19 cellular contexts compared by ENCODE assay signal in the genomic region with DNA sequence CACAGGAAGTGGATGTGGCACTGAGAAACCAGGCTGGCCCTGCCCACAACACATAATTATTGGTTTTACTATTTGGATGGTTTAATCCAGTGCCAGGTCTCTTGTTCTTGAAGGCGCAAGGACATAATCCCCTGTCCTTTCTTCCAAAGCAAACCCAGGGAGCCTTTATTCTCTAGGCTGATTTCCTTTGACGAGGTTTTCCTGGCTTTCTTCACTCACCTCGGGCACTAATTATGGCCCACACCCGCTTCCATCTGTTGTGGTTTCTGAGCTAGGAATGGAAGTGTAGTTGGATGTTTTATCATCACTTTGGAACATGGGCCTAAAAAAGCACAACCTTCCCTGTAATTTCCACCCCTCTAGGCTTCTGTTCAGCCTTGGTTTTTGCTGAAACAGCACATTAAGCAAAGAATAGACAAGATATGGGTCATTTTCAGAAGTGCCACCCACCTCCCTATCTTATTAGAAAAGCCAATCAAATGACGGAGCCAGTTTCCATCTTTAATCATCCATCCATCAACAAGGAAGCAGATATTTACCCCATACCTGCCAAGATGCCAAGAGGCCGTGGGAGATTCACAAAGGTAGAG.
"Had no signal": no experiment of that assay in that cellular context is flagged by ENCODE, and none has a peak within 500 bp of the region (broad histone marks: within the 10 kb centered on the region; RNA-seq: fewer than 3 reads in every experiment).

No MANE protein-coding gene starts in this region.

- H3K36me3 ChIP-seq: colonic mucosa, left lung, tibial artery had no signal

- H3K4me3 Mint-ChIP-seq: activated CD8-positive, alpha-beta memory T cell treated with anti-CD3 and anti-CD28 coated beads, Interleukin-2, amount 10 ng/mL, durations not matched to agents 7 days and 5 days; activated naive CD8-positive, alpha-beta T cell treated with anti-CD3 and anti-CD28 coated beads for 36 hours; activated T-helper 17 cell treated with anti-CD3 and anti-CD28 coated beads, Interleukin-2, amount 50 U/mL, for 72 hours; nephron; T-helper 17 cell had no signal

- H3K36me3 Mint-ChIP-seq: activated CD8-positive, alpha-beta memory T cell treated with anti-CD3 and anti-CD28 coated beads, Interleukin-2, amount 10 ng/mL, durations not matched to agents 7 days and 5 days; activated naive CD8-positive, alpha-beta T cell treated with anti-CD3 and anti-CD28 coated beads for 36 hours had no signal

- H3K9me3 ChIP-seq: colonic mucosa, left lung, tibial artery had no signal

- H3K27me3 ChIP-seq: colonic mucosa, foreskin keratinocyte, left lung, tibial artery had no signal

- H3K4me1 ChIP-seq: left lung, tibial artery had no signal

- ATAC-seq: activated CD8-positive, alpha-beta memory T cell treated with anti-CD3 and anti-CD28 coated beads, Interleukin-2, amount 10 ng/mL, durations not matched to agents 7 days and 5 days; activated T-helper 17 cell treated with anti-CD3 and anti-CD28 coated beads, Interleukin-2, amount 50 U/mL, for 72 hours; foreskin keratinocyte; left lung; stimulated activated naive CD8-positive, alpha-beta T cell treated with anti-CD3 and anti-CD28 coated beads, Interleukin-15, Interleukin-2, amounts not matched to agents 100 U/mL and 50 U/mL, for 24 hours; T-helper 17 cell had no signal

- H3K4me3 ChIP-seq: colonic mucosa, left lung, tibial artery had no signal

- H3K27ac ChIP-seq: colonic mucosa, foreskin keratinocyte, left lung, tibial artery, VCaP had no signal

- H3K27me3 Mint-ChIP-seq: activated naive CD8-positive, alpha-beta T cell treated with anti-CD3 and anti-CD28 coated beads for 36 hours had no signal

- H3K9me3 Mint-ChIP-seq: activated naive CD8-positive, alpha-beta T cell treated with anti-CD3 and anti-CD28 coated beads for 36 hours; activated T-helper 17 cell treated with anti-CD3 and anti-CD28 coated beads, Interleukin-2, amount 50 U/mL, for 72 hours; nephron had no signal

- H3K27ac Mint-ChIP-seq: activated CD8-positive, alpha-beta memory T cell treated with anti-CD3 and anti-CD28 coated beads, Interleukin-2, amount 10 ng/mL, durations not matched to agents 7 days and 5 days; activated naive CD8-positive, alpha-beta T cell treated with anti-CD3 and anti-CD28 coated beads for 36 hours; activated T-helper 17 cell treated with anti-CD3 and anti-CD28 coated beads, Interleukin-2, amount 50 U/mL, for 72 hours; nephron; progenitor cell of endocrine pancreas; T-helper 17 cell had no signal

- DNase-seq: activated CD4-positive, CD25-positive, alpha-beta regulatory T cell treated with anti-CD3 and anti-CD28 coated beads, Interleukin-2, amount 50 U/mL, for 72 hours; activated CD8-positive, alpha-beta memory T cell treated with anti-CD3 and anti-CD28 coated beads, Interleukin-2, amount 10 ng/mL, durations not matched to agents 7 days and 5 days; activated naive CD4-positive, alpha-beta T cell; activated naive CD8-positive, alpha-beta T cell treated with anti-CD3 and anti-CD28 coated beads for 36 hours; amniotic stem cell; colonic mucosa; foreskin keratinocyte; hypothalamus; left lung; midbrain; stimulated activated CD4-positive, alpha-beta T cell treated with anti-CD3 and anti-CD28 coated beads, Interleukin-2, amount 100 ng/mL, for 24 hours; stimulated activated naive CD8-positive, alpha-beta T cell treated with anti-CD3 and anti-CD28 coated beads, Interleukin-15, Interleukin-2, amounts not matched to agents 100 U/mL and 50 U/mL, for 24 hours; substantia nigra; T-helper 17 cell; tibial artery had no signal
